ENCODE assay signal across 2 cellular contexts in genomic region chr1:32481793-32482192, GRCh38. TPM values are rescaled to one million over a fixed set of nuclear protein-coding genes. Genes with fewer than 3 reads are reported as not detected.
"Had no signal": no experiment of that assay in that cellular context is flagged by ENCODE, and none has a peak within 500 bp of the region (broad histone marks: within the 10 kb centered on the region; RNA-seq: fewer than 3 reads in every experiment).

No MANE protein-coding gene starts in this region.

RNA-seq across cellular contexts. Expression of gene ZBTB8B, which starts 16.9 kb away (rescaled TPM):
- total RNA-seq: HFFc6, HT1080 had no signal
